Comparison of ENCODE assay signal across 10 cellular contexts in genomic region chr11:32385998-32386397, GRCh38. TPM values are rescaled to one million over a fixed set of nuclear protein-coding genes. Genes with fewer than 3 reads are reported as not detected.
DNase-seq lines count a peak whose midpoint lies in the region; ATAC-seq, FAIRE-seq and TF ChIP-seq lines count a peak whose summit lies in the region.
"Had no signal": no experiment of that assay in that cellular context is flagged by ENCODE, and none has a peak within 500 bp of the region (broad histone marks: within the 10 kb centered on the region; RNA-seq: fewer than 3 reads in every experiment).

No MANE protein-coding gene starts in this region.

- no peaks in the 10 kb centered on the region for H3K9me3 ChIP-seq in small intestine (ENCODE audit: control insufficient read depth, low read depth)
- H3K9me3 ChIP-seq: body of pancreas had no signal

- H3K4me3 ChIP-seq in epithelial cell of proximal tubule (ENCODE audit: low read depth, low read length) (no peak overlapping the region), small intestine (ENCODE audit: low read depth in 1 of 2, low read length in 2 of 2) (no peak overlapping the region)
- H3K4me3 ChIP-seq: body of pancreas had no signal

- no peaks in the 10 kb centered on the region for H3K36me3 ChIP-seq in small intestine (ENCODE audit: control insufficient read depth in 2 of 2, insufficient read depth in 2 of 2, low read length in 2 of 2)

- H3K27ac ChIP-seq in small intestine (ENCODE audit: low read depth in 1 of 2, low read length in 1 of 2), result no peak overlapping the region
- H3K27ac ChIP-seq: body of pancreas had no signal

- DNase-seq in NCI-H2107 treated with DMSO at 0.1 percent for 48 hours (lab: John Stamatoyannopoulos, UW; ENCODE audit: unreplicated experiment) (peak; percentile 18), NCI-H2107 (lab: John Stamatoyannopoulos, UW) (no peak), NCI-H526 (lab: John Stamatoyannopoulos, UW) (peak; percentile 14 to 76), epithelial cell of proximal tubule (ENCODE audit: low read depth) (no peak), small intestine (peak; percentile 25), occipital lobe (lab: John Stamatoyannopoulos, UW) (no peak), NCI-H1436 (lab: John Stamatoyannopoulos, UW) (no peak)
- DNase-seq: CD4-positive, CD25-positive, alpha-beta regulatory T cell had no signal

- TF ChIP-seq CTCF in epithelial cell of proximal tubule (conservative IDR thresholded peaks at IDR 0.05; ENCODE audit: low read depth, low read length), result peak; percentile 67

- no peaks in the 10 kb centered on the region for H3K4me1 ChIP-seq in small intestine (ENCODE audit: control insufficient read depth in 2 of 2, insufficient read depth in 1 of 2, low read depth in 1 of 2, low read length in 1 of 2)
- H3K4me1 ChIP-seq: body of pancreas had no signal

- FAIRE-seq in small intestine (lab: Jason Lieb, UNC), result no peak

- ATAC-seq in HG03378 (IDR thresholded peaks at IDR 0.05; ENCODE audit: unreplicated experiment), result no peak
- ATAC-seq: body of pancreas had no signal

- WGBS in small intestine, 3 donors, result 11 to 48% (median 21%) methylated on average over 2 of the region's 2 CpGs

- peaks cover 0 to 5% of the 10 kb centered on the region in 2 donors for H3K27me3 ChIP-seq in small intestine (ENCODE audit: control insufficient read depth in 2 of 2, insufficient read depth in 2 of 2, low read length in 2 of 2)
- H3K27me3 ChIP-seq: body of pancreas had no signal

RNA-seq across cellular contexts. Expression of gene WT1, which starts 49.3 kb away (rescaled TPM):
- total RNA-seq in epithelial cell of proximal tubule (3.0 and 10.6 TPM in 2 replicates), occipital lobe (not detected)
- polyA plus RNA-seq in small intestine, result not detected
- total RNA-seq: CD4-positive, CD25-positive, alpha-beta regulatory T cell had no signal
- polyA plus RNA-seq: CD4-positive, CD25-positive, alpha-beta regulatory T cell had no signal

Comparison
In these comparisons a context has a peak if more than half of its experiments do, and no peak if none do; other contexts are left out.
1. DNase-seq: peak in NCI-H2107 treated with DMSO at 0.1 percent for 48 hours (single experiment), NCI-H526 (2 of 2) and small intestine (single experiment); none in NCI-H2107 (single experiment), epithelial cell of proximal tubule (single experiment), occipital lobe (single experiment) and NCI-H1436 (single experiment).